27 cellular contexts compared by ENCODE assay signal in genomic region chr15:32859246-32859645, GRCh38.
"Had no signal": no experiment of that assay in that cellular context is flagged by ENCODE, and none has a peak within 500 bp of the region (broad histone marks: within the 10 kb centered on the region; RNA-seq: fewer than 3 reads in every experiment).

No MANE protein-coding gene starts in this region.

- H3K27ac Mint-ChIP-seq: activated CD4-positive, alpha-beta memory T cell treated with anti-CD3 and anti-CD28 coated beads for 36 hours; activated CD4-positive, alpha-beta T cell treated with anti-CD3 and anti-CD28 coated beads for 36 hours; activated CD4-positive, alpha-beta T cell treated with anti-CD3 and anti-CD28 coated beads, Interleukin-2, amount 10 ng/mL, durations not matched to agents 24 days and 14 days; activated CD8-positive, alpha-beta memory T cell treated with anti-CD3 and anti-CD28 coated beads, Interleukin-2, amount 10 ng/mL, durations not matched to agents 7 days and 5 days; activated CD8-positive, alpha-beta T cell treated with anti-CD3 and anti-CD28 coated beads, Interleukin-2, amount 10 ng/mL, durations not matched to agents 7 days and 5 days; activated naive CD4-positive, alpha-beta T cell treated with anti-CD3 and anti-CD28 coated beads for 36 hours; activated naive CD4-positive, alpha-beta T cell treated with anti-CD3 and anti-CD28 coated beads, Interleukin-2, amount 50 U/mL, for 24 hours; activated naive CD8-positive, alpha-beta T cell treated with anti-CD3 and anti-CD28 coated beads for 36 hours; activated naive CD8-positive, alpha-beta T cell treated with anti-CD3 and anti-CD28 coated beads, Interleukin-2, amount 50 U/mL, for 24 hours; activated T-helper 1 cell treated with anti-CD3 and anti-CD28 coated beads, Interleukin-12 subunit alpha, Interleukin-12 subunit beta, Interleukin-2, Interleukin-4 antibody, amounts not matched to agents 30 ng/mL and 10 ng/mL and 1 ng/mL, durations not matched to agents 14 hours and 24 hours and 36 hours; activated T-helper 2 cell treated with anti-CD3 and anti-CD28 coated beads, Interferon-gamma antibody, Interleukin-2, Interleukin-4, amounts not matched to agents 10 μg/mL and 5 μg/mL and 100 μg/mL, durations not matched to agents 14 hours and 24 hours and 36 hours had no signal

- ATAC-seq: activated CD4-positive, alpha-beta T cell treated with anti-CD3 and anti-CD28 coated beads for 36 hours; activated CD8-positive, alpha-beta memory T cell treated with anti-CD3 and anti-CD28 coated beads, Interleukin-2, amount 10 ng/mL, durations not matched to agents 7 days and 5 days; activated CD8-positive, alpha-beta T cell treated with anti-CD3 and anti-CD28 coated beads, Interleukin-2, amount 10 ng/mL, durations not matched to agents 7 days and 5 days; activated naive CD8-positive, alpha-beta T cell treated with anti-CD3 and anti-CD28 coated beads, Interleukin-2, amount 50 U/mL, for 24 hours had no signal

- H3K36me3 ChIP-seq: adrenal gland had no signal

- DNase-seq: activated CD4-positive, alpha-beta memory T cell treated with anti-CD3 and anti-CD28 coated beads for 36 hours; activated CD4-positive, alpha-beta T cell treated with anti-CD3 and anti-CD28 coated beads for 36 hours; activated CD4-positive, alpha-beta T cell treated with anti-CD3 and anti-CD28 coated beads, Interleukin-2, amount 10 ng/mL, durations not matched to agents 24 days and 14 days; activated CD4-positive, CD25-positive, alpha-beta regulatory T cell; activated CD4-positive, CD25-positive, alpha-beta regulatory T cell treated with anti-CD3 and anti-CD28 coated beads, Interleukin-2, amount 50 U/mL, for 72 hours; activated CD8-positive, alpha-beta memory T cell treated with anti-CD3 and anti-CD28 coated beads, Interleukin-2, amount 10 ng/mL, durations not matched to agents 7 days and 5 days; activated CD8-positive, alpha-beta memory T cell treated with anti-CD3 and anti-CD28 coated beads, Interleukin-2, amount 50 U/mL, for 4 hours; activated CD8-positive, alpha-beta T cell treated with anti-CD3 and anti-CD28 coated beads, Interleukin-2, amount 10 ng/mL, durations not matched to agents 7 days and 5 days; activated effector memory CD4-positive, alpha-beta T cell treated with anti-CD3 and anti-CD28 coated beads, Interleukin-2, amount 50 U/mL, for 16 hours; activated naive CD4-positive, alpha-beta T cell treated with anti-CD3 and anti-CD28 coated beads for 36 hours; activated naive CD8-positive, alpha-beta T cell treated with anti-CD3 and anti-CD28 coated beads for 36 hours; activated naive CD8-positive, alpha-beta T cell treated with anti-CD3 and anti-CD28 coated beads, Interleukin-2, amount 50 U/mL, for 24 hours; activated T-cell treated with anti-CD3 and anti-CD28 coated beads, Interleukin-2, amount 50 U/mL, for 1 hour; activated T-cell treated with anti-CD3 and anti-CD28 coated beads, Interleukin-2, amount 50 U/mL, for 48 hours; adrenal gland; amygdala; aorta; effector CD8-positive, alpha-beta T cell; foreskin fibroblast; head of caudate nucleus; T-helper 2 cell had no signal

- H3K4me3 ChIP-seq: adrenal gland had no signal

- H3K27me3 Mint-ChIP-seq: activated CD4-positive, alpha-beta memory T cell treated with anti-CD3 and anti-CD28 coated beads for 36 hours; activated naive CD4-positive, alpha-beta T cell treated with anti-CD3 and anti-CD28 coated beads, Interleukin-2, amount 50 U/mL, for 24 hours; central memory CD8-positive, alpha-beta T cell had no signal

- H3K27ac ChIP-seq: adrenal gland, epithelial cell of prostate had no signal

- H3K9me3 ChIP-seq: adrenal gland had no signal

- H3K36me3 Mint-ChIP-seq: activated CD4-positive, alpha-beta memory T cell treated with anti-CD3 and anti-CD28 coated beads for 36 hours; activated CD8-positive, alpha-beta memory T cell treated with anti-CD3 and anti-CD28 coated beads, Interleukin-2, amount 10 ng/mL, durations not matched to agents 7 days and 5 days; activated naive CD4-positive, alpha-beta T cell treated with anti-CD3 and anti-CD28 coated beads, Interleukin-2, amount 50 U/mL, for 24 hours; activated naive CD8-positive, alpha-beta T cell treated with anti-CD3 and anti-CD28 coated beads for 36 hours; brain had no signal

- H3K4me1 Mint-ChIP-seq: activated CD4-positive, alpha-beta T cell treated with anti-CD3 and anti-CD28 coated beads for 36 hours; activated CD8-positive, alpha-beta memory T cell treated with anti-CD3 and anti-CD28 coated beads, Interleukin-2, amount 10 ng/mL, durations not matched to agents 7 days and 5 days; activated naive CD4-positive, alpha-beta T cell treated with anti-CD3 and anti-CD28 coated beads, Interleukin-2, amount 50 U/mL, for 24 hours had no signal

- H3K27me3 ChIP-seq: adrenal gland had no signal

- H3K4me3 Mint-ChIP-seq: activated CD4-positive, alpha-beta memory T cell treated with anti-CD3 and anti-CD28 coated beads for 36 hours; activated CD4-positive, alpha-beta T cell treated with anti-CD3 and anti-CD28 coated beads for 36 hours; activated CD4-positive, alpha-beta T cell treated with anti-CD3 and anti-CD28 coated beads, Interleukin-2, amount 10 ng/mL, durations not matched to agents 24 days and 14 days; activated CD8-positive, alpha-beta memory T cell treated with anti-CD3 and anti-CD28 coated beads, Interleukin-2, amount 10 ng/mL, durations not matched to agents 7 days and 5 days; activated CD8-positive, alpha-beta T cell treated with anti-CD3 and anti-CD28 coated beads, Interleukin-2, amount 10 ng/mL, durations not matched to agents 7 days and 5 days; activated naive CD4-positive, alpha-beta T cell treated with anti-CD3 and anti-CD28 coated beads for 36 hours; activated naive CD4-positive, alpha-beta T cell treated with anti-CD3 and anti-CD28 coated beads, Interleukin-2, amount 50 U/mL, for 24 hours; activated naive CD8-positive, alpha-beta T cell treated with anti-CD3 and anti-CD28 coated beads for 36 hours; activated naive CD8-positive, alpha-beta T cell treated with anti-CD3 and anti-CD28 coated beads, Interleukin-2, amount 50 U/mL, for 24 hours; activated T-helper 1 cell treated with anti-CD3 and anti-CD28 coated beads, Interleukin-12 subunit alpha, Interleukin-12 subunit beta, Interleukin-2, Interleukin-4 antibody, amounts not matched to agents 30 ng/mL and 10 ng/mL and 1 ng/mL, durations not matched to agents 14 hours and 24 hours and 36 hours; brain; central memory CD8-positive, alpha-beta T cell had no signal

- H3K9me3 Mint-ChIP-seq: activated CD4-positive, alpha-beta memory T cell treated with anti-CD3 and anti-CD28 coated beads for 36 hours; activated CD4-positive, alpha-beta T cell treated with anti-CD3 and anti-CD28 coated beads, Interleukin-2, amount 10 ng/mL, durations not matched to agents 24 days and 14 days; activated naive CD4-positive, alpha-beta T cell treated with anti-CD3 and anti-CD28 coated beads for 36 hours; activated naive CD4-positive, alpha-beta T cell treated with anti-CD3 and anti-CD28 coated beads, Interleukin-2, amount 50 U/mL, for 24 hours; activated naive CD8-positive, alpha-beta T cell treated with anti-CD3 and anti-CD28 coated beads for 36 hours; activated naive CD8-positive, alpha-beta T cell treated with anti-CD3 and anti-CD28 coated beads, Interleukin-2, amount 50 U/mL, for 24 hours; activated T-helper 1 cell treated with anti-CD3 and anti-CD28 coated beads, Interleukin-12 subunit alpha, Interleukin-12 subunit beta, Interleukin-2, Interleukin-4 antibody, amounts not matched to agents 30 ng/mL and 10 ng/mL and 1 ng/mL, durations not matched to agents 14 hours and 24 hours and 36 hours; activated T-helper 2 cell treated with anti-CD3 and anti-CD28 coated beads, Interferon-gamma antibody, Interleukin-2, Interleukin-4, amounts not matched to agents 10 μg/mL and 5 μg/mL and 100 μg/mL, durations not matched to agents 14 hours and 24 hours and 36 hours; brain; central memory CD8-positive, alpha-beta T cell had no signal
